Comparison of ENCODE assay signal across 10 cellular contexts in the genomic region with DNA sequence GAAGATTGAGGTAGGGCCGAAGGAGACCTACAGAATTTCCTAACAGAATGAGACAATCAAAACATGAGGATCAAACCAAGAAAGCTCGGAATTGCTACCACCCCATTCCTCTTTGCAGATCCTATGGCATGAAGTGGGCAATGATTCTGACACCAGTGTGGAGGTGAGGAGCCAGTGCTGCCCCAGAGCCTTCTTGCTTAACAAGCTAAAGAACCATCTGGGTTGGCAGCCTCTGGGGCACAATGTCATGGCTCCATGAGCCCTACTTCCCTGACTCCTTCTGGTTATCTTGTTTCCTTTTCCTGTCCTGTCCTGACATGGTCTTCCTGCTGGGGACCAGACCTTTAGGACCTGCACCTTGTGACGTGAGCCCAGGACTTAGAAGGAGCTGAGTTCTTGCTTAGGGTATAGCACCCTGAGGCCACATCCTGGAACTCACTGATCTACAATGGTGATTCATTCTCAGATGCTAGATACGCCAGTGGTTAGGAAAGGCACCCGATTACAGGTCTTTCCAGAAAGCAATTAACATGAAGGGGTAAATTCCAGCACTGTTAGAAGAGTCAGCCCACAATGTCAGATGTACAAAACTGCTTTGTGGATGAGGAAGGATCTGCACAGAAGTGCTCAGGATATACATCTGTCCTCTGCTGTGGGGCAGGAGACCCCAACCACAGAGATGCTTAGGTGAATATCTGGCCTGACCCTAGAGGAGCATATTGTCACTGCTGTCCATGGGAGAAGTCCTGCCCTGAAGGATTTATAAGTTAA.
A peak's percentile ranks its signal among the peaks of the same experiment; 100 is the strongest.
DNase-seq lines count a peak whose midpoint lies in the region; ATAC-seq and TF ChIP-seq lines count a peak whose summit lies in the region.
"Had no signal": no experiment of that assay in that cellular context is flagged by ENCODE, and none has a peak within 500 bp of the region (broad histone marks: within the 10 kb centered on the region; RNA-seq: fewer than 3 reads in every experiment).

No MANE protein-coding gene starts in this region.

- no peak overlapping the region for H3K4me3 ChIP-seq in GM23248
- H3K4me3 ChIP-seq: left ventricle myocardium inferior had no signal

- in situ Hi-C loops in GM23248 (cut with MboI): no loop called here

- WGBS in GM23248 (ENCODE audit: low coverage in 1 of 2, low lambda C conversion rate in 2 of 2, missing lambda C conversion rate in 2 of 2), 2 experiments: 50 to 54% methylated on average over 5 of the region's 5 CpGs

- no peaks in the 10 kb centered on the region for H3K79me2 ChIP-seq in GM23248 (ENCODE audit: insufficient read depth)

- ATAC-seq in foreskin keratinocyte: peak; percentile 83
- ATAC-seq in HG02870 (IDR thresholded peaks at IDR 0.05; ENCODE audit: unreplicated experiment): no peak

- no peaks in the 10 kb centered on the region for H3K9me2 ChIP-seq in GM23248 (ENCODE audit: insufficient read depth)

- H3K4me1 ChIP-seq in GM23248 (ENCODE audit: insufficient read depth) (peaks cover 57% of the 10 kb centered on the region), foreskin keratinocyte (peaks cover 55% of the 10 kb centered on the region)

- H3K9me3 ChIP-seq in GM23248 (ENCODE audit: low read depth): no peaks in the 10 kb centered on the region
- H3K9me3 ChIP-seq: left ventricle myocardium inferior had no signal

- no peaks in the 10 kb centered on the region for H3K27me3 ChIP-seq in GM23248 (replicated peaks; ENCODE audit: insufficient read depth)
- no peaks in the 10 kb centered on the region for H3K27me3 ChIP-seq in foreskin keratinocyte

- H3K4me2 ChIP-seq in GM23248 (ENCODE audit: unreplicated experiment): peak overlapping the region; percentile 17

- peak; percentile 81 for DNase-seq in GM23248
- DNase-seq in activated CD8-positive, alpha-beta memory T cell treated with anti-CD3 and anti-CD28 coated beads for 24 hours: peak; percentile 75
- peak; percentile 87 to 97 for DNase-seq in foreskin keratinocyte
- peak; percentile 13 for DNase-seq in stimulated activated CD8-positive, alpha-beta memory T cell treated with anti-CD3 and anti-CD28 coated beads, Interleukin-12 subunit alpha, Interleukin-12 subunit beta, amount 100 ng/mL, for 1 hour (ENCODE audit: low read depth)
- DNase-seq in globus pallidus (ENCODE audit: low spot score): no peak
- no peak for DNase-seq in ecto neural progenitor cell (ENCODE audit: low spot score)
- no peak for DNase-seq in NCI-H748 treated with DMSO at 0.1 percent for 48 hours (lab: John Stamatoyannopoulos, UW)
- DNase-seq: left ventricle myocardium inferior, substantia nigra had no signal

- no peak for TF ChIP-seq CTCF in foreskin keratinocyte (conservative IDR thresholded peaks at IDR 0.05)

- H3F3A ChIP-seq in GM23248 (ENCODE audit: insufficient read depth): peaks cover 52% of the 10 kb centered on the region

- H3K27ac ChIP-seq in GM23248: peak overlapping the region; percentile 36
- peak overlapping the region; percentile 44 for H3K27ac ChIP-seq in foreskin keratinocyte
- H3K27ac ChIP-seq: left ventricle myocardium inferior had no signal

- no peak overlapping the region for H3K9ac ChIP-seq in GM23248

- H2AFZ ChIP-seq in GM23248: no peak overlapping the region

- no peaks in the 10 kb centered on the region for H3K36me3 ChIP-seq in GM23248 (ENCODE audit: low read depth)
- H3K36me3 ChIP-seq: left ventricle myocardium inferior had no signal

- H4K20me1 ChIP-seq in GM23248 (ENCODE audit: insufficient read depth): no peaks in the 10 kb centered on the region

Comparison
In these comparisons a context has a peak if more than half of its experiments do, and no peak if none do; other contexts are left out.
1. DNase-seq: peak in GM23248 (single experiment), activated CD8-positive, alpha-beta memory T cell treated with anti-CD3 and anti-CD28 coated beads for 24 hours (single experiment), foreskin keratinocyte (2 of 2) and stimulated activated CD8-positive, alpha-beta memory T cell treated with anti-CD3 and anti-CD28 coated beads, Interleukin-12 subunit alpha, Interleukin-12 subunit beta, amount 100 ng/mL, for 1 hour (single experiment); none in globus pallidus (single experiment), ecto neural progenitor cell (single experiment) and NCI-H748 treated with DMSO at 0.1 percent for 48 hours (single experiment).